In the genomic region with DNA sequence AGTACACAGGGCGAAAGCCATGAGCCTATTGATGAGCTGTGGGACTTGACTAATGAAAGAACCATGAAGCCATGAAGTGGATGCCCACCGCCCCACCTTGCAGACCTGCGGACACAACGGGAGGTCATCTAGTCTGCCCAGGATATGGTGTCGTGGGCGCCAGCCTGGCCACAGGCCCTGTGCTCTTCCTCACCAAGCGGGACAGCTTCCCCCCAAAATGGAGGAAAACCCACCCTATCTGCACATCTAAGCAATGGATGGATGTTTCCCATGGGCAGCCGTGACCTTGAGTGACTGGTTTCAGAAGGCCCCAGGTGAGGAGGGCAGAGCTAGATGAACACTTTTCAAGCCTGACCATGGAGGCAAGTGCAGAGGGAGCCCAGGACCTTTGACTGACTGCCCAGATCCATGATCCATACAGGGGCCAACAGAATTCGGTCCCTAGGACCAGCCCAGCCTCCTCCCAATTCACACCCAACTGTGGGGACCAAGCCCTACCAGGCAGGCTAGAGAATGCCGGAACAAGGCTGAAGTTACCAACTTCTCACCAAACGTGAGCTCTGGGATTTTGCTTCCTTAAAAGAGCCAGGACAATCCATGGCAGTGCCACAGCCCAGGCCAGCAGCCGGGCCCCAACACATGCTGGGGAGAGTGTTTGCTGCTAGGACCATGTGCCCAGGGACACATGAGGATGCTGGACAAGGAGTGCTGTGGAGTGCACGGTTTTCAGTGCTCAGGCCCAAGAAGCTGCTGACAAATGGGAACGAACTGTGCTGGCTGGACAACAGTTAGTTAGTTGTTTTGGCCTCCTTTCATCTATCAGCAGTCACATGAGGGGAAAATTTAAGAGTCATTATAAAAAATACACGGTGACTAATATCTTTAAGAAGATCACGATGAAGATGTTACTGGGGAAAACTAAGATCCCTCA, we compare ENCODE assay signal across 10 cellular contexts.
DNase-seq lines count a peak whose midpoint lies in the region; ATAC-seq and TF ChIP-seq lines count a peak whose summit lies in the region.
"Had no signal": no experiment of that assay in that cellular context is flagged by ENCODE, and none has a peak within 500 bp of the region (broad histone marks: within the 10 kb centered on the region; RNA-seq: fewer than 3 reads in every experiment).

No MANE protein-coding gene starts in this region.

- peaks cover 12% of the 10 kb centered on the region for H3K4me1 Mint-ChIP-seq in activated CD8-positive, alpha-beta T cell treated with anti-CD3 and anti-CD28 coated beads for 36 hours (ENCODE audit: low read depth)

- H3K27ac ChIP-seq in C4-2B = peak overlapping the region; percentile 9; the same call in 1 of the 2 replicates
- H3K27ac ChIP-seq: HL-60 had no signal

- CTCF ChIA-PET in activated CD8-positive, alpha-beta T cell treated with anti-CD3 and anti-CD28 coated beads for 36 hours (lab: Charles Lee) = no interaction called here

- POLR2A ChIA-PET in activated CD8-positive, alpha-beta T cell treated with anti-CD3 and anti-CD28 coated beads for 36 hours (lab: Charles Lee) = no interaction called here

- DNase-seq in activated CD8-positive, alpha-beta T cell treated with anti-CD3 and anti-CD28 coated beads for 36 hours = no peak
- peak; percentile 61 for DNase-seq in cardiac septum (ENCODE audit: low spot score)
- peak; percentile 78 for DNase-seq in posterior vena cava (ENCODE audit: low spot score)
- DNase-seq in retina = no peak
- DNase-seq in NCI-H1694 treated with DMSO at 0.1 percent for 48 hours (lab: John Stamatoyannopoulos, UW) = no peak
- no peak for DNase-seq in NCI-H2107 treated with DMSO at 0.1 percent for 48 hours (lab: John Stamatoyannopoulos, UW; ENCODE audit: unreplicated experiment)
- DNase-seq: NCI-H1105 treated with DMSO at 0.1 percent for 48 hours had no signal

- peak overlapping the region; percentile 55 for H3K27ac Mint-ChIP-seq in activated CD8-positive, alpha-beta T cell treated with anti-CD3 and anti-CD28 coated beads for 36 hours

- H3K27me3 Mint-ChIP-seq in activated CD8-positive, alpha-beta T cell treated with anti-CD3 and anti-CD28 coated beads for 36 hours = no peaks in the 10 kb centered on the region

- H3K36me3 Mint-ChIP-seq in activated CD8-positive, alpha-beta T cell treated with anti-CD3 and anti-CD28 coated beads for 36 hours (ENCODE audit: low read depth) = peaks cover 48% of the 10 kb centered on the region

- no peak for ATAC-seq in activated CD8-positive, alpha-beta T cell treated with anti-CD3 and anti-CD28 coated beads for 36 hours
- ATAC-seq in GM21717 (IDR thresholded peaks at IDR 0.05; ENCODE audit: unreplicated experiment) = no peak

- no peak overlapping the region for H3K4me3 Mint-ChIP-seq in activated CD8-positive, alpha-beta T cell treated with anti-CD3 and anti-CD28 coated beads for 36 hours

- intact Hi-C loops in activated CD8-positive, alpha-beta T cell treated with anti-CD3 and anti-CD28 coated beads for 36 hours (cut with micrococcal nuclease) = no loop called here
- intact Hi-C loops in cardiac septum (cut with DNase I) = no loop called here
- intact Hi-C loops in posterior vena cava (cut with DNase I) = no loop called here

- no peak for TF ChIP-seq CTCF in C4-2B (conservative IDR thresholded peaks at IDR 0.05)
- TF ChIP-seq CTCF in activated CD8-positive, alpha-beta T cell treated with anti-CD3 and anti-CD28 coated beads for 36 hours (IDR thresholded peaks at IDR 0.05) = no peak

- peaks cover 3% of the 10 kb centered on the region for H3K9me3 Mint-ChIP-seq in activated CD8-positive, alpha-beta T cell treated with anti-CD3 and anti-CD28 coated beads for 36 hours

Comparison
In these comparisons a context has a peak if more than half of its experiments do, and no peak if none do; other contexts are left out.
1. DNase-seq: peak in cardiac septum (single experiment) and posterior vena cava (single experiment); none in activated CD8-positive, alpha-beta T cell treated with anti-CD3 and anti-CD28 coated beads for 36 hours (single experiment), retina (single experiment), NCI-H1694 treated with DMSO at 0.1 percent for 48 hours (single experiment) and NCI-H2107 treated with DMSO at 0.1 percent for 48 hours (single experiment).